In the genomic region with DNA sequence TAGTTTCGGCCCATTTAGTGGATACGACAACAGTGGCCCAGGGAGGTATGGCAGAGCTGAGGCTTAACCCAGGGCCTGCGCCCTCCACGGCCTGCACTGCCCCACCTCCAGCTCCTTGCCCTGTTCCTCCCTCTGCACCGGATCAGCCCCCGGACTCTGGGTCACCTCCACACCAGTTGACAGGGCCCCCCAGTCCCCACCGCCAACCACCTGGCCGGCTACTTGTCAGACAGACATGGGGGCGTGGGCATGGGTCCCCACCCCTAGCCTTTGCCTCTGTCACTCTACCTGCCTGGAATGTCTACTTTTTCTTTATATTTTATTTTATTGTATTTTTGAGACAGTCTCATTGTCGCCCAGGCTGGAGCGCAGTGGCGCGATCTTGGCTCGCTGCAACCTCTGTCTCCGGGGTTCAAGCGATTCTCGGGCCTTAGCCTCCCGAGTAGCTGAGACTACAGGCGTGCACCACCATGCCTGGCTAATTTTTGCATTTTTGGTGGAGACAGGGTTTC, we compare ENCODE assay signal across 8 cellular contexts. TPM values are rescaled to one million over a fixed set of nuclear protein-coding genes. Genes with fewer than 3 reads are reported as not detected.
DNase-seq lines count a peak whose midpoint lies in the region; ATAC-seq, FAIRE-seq and TF ChIP-seq lines count a peak whose summit lies in the region.

No MANE protein-coding gene starts in this region.

- H3K36me3 ChIP-seq in HUES64 (ENCODE audit: insufficient read depth, low read length), result peaks cover 20% of the 10 kb centered on the region
- peaks cover 14 to 19% of the 10 kb centered on the region in 2 donors for H3K36me3 ChIP-seq in ascending aorta
- peaks cover 15% of the 10 kb centered on the region in 2 experiments for H3K36me3 ChIP-seq in keratinocyte (ENCODE audit: control insufficient read depth in 2 of 2, extremely low read depth in 1 of 2, insufficient read depth in 2 of 2, low read length in 2 of 2)

- peak overlapping the region; percentile 93 for H3K4me2 ChIP-seq in keratinocyte (ENCODE audit: control insufficient read depth, extremely low read depth, insufficient read depth, low read depth, low read length)

- no peak overlapping the region for H2AFZ ChIP-seq in keratinocyte (ENCODE audit: control insufficient read depth, low read length)

- ATAC-seq in stimulated activated naive B cell treated with anti-CD40 and anti-IgM and Interleukin-4, amounts not matched to agents 10 μg/mL and 1 μg/mL and 100 μg/mL, for 72 hours (replicated peaks), result no peak
- no peak for ATAC-seq in HG03025 (IDR thresholded peaks at IDR 0.05; ENCODE audit: low FRiP score, unreplicated experiment)
- no peak for ATAC-seq in HG03520 (IDR thresholded peaks at IDR 0.05; ENCODE audit: unreplicated experiment)
- no peak for ATAC-seq in HG03378 (IDR thresholded peaks at IDR 0.05; ENCODE audit: unreplicated experiment)

- peaks cover 17% of the 10 kb centered on the region for H4K20me1 ChIP-seq in keratinocyte (ENCODE audit: control insufficient read depth, extremely low read depth, insufficient read depth, low read length)

- H3K79me2 ChIP-seq in keratinocyte (ENCODE audit: control insufficient read depth, insufficient read depth, low read length), result peaks cover 19% of the 10 kb centered on the region

- H3K36me3 Mint-ChIP-seq in stimulated activated naive B cell treated with anti-CD40 and anti-IgM and Interleukin-4, amounts not matched to agents 10 μg/mL and 1 μg/mL and 100 μg/mL, for 72 hours, result peaks cover 30 to 35% of the 10 kb centered on the region in 2 donors

- DNase-seq in ascending aorta (ENCODE audit: low spot score in 2 of 2) (no peak), keratinocyte (ENCODE audit: low read depth, low spot score) (no peak), hypothalamus (lab: John Stamatoyannopoulos, UW) (no peak)
- DNase-seq in stimulated activated naive B cell treated with anti-CD40 and anti-IgM and Interleukin-4, amounts not matched to agents 10 μg/mL and 1 μg/mL and 100 μg/mL, for 72 hours, result no peak

- TF ChIP-seq CTCF in ascending aorta (IDR thresholded peaks at IDR 0.05), result no peak
- no peak for TF ChIP-seq CTCF in keratinocyte (optimal IDR thresholded peaks at IDR 0.05 in 1 of 3, IDR thresholded peaks at IDR 0.05 in 1 of 3, conservative IDR thresholded peaks at IDR 0.05 in 1 of 3; ENCODE audit: extremely low read depth in 1 of 3, insufficient read depth in 2 of 3, low read length in 3 of 3)

- H3K27me3 ChIP-seq in HUES64 (ENCODE audit: insufficient read depth, low read length) (peaks cover 27% of the 10 kb centered on the region), ascending aorta (no peaks in the 10 kb centered on the region), keratinocyte (ENCODE audit: control insufficient read depth, extremely low read depth, insufficient read depth, low read length) (no peaks in the 10 kb centered on the region)

- peak overlapping the region; percentile 99 for H3K27ac ChIP-seq in HUES64 (ENCODE audit: low read depth, low read length)
- peak overlapping the region; percentile 95 to 100 for H3K27ac ChIP-seq in ascending aorta
- peak overlapping the region; percentile 49 for H3K27ac ChIP-seq in keratinocyte (ENCODE audit: control insufficient read depth, insufficient read depth, low read length)

- H3K9me3 Mint-ChIP-seq in stimulated activated naive B cell treated with anti-CD40 and anti-IgM and Interleukin-4, amounts not matched to agents 10 μg/mL and 1 μg/mL and 100 μg/mL, for 72 hours, result no peaks in the 10 kb centered on the region

- H3K9me3 ChIP-seq in HUES64 (ENCODE audit: insufficient read depth, low read depth, low read length), result no peaks in the 10 kb centered on the region
- H3K9me3 ChIP-seq in ascending aorta, result no peaks in the 10 kb centered on the region
- H3K9me3 ChIP-seq in keratinocyte (ENCODE audit: control insufficient read depth, low read depth, low read length), result peaks cover 2% of the 10 kb centered on the region

- dilution Hi-C loops in keratinocyte (cut with MboI; ENCODE audit: extremely low pct_ligation_motif_present, low sequenced_read_pairs), result no loop called here

- no peak for FAIRE-seq in keratinocyte (lab: Jason Lieb, UNC)

- H3K4me3 ChIP-seq in HUES64 (ENCODE audit: low read length) (peak overlapping the region; percentile 98), ascending aorta (peak overlapping the region; percentile 81 to 96), keratinocyte (ENCODE audit: control insufficient read depth in 2 of 3, extremely low read depth in 1 of 3, insufficient read depth in 2 of 3, low read depth in 1 of 3, low read length in 3 of 3) (peak overlapping the region; percentile 51 to 71 (median 59))

- H3K27me3 Mint-ChIP-seq in stimulated activated naive B cell treated with anti-CD40 and anti-IgM and Interleukin-4, amounts not matched to agents 10 μg/mL and 1 μg/mL and 100 μg/mL, for 72 hours, result no peaks in the 10 kb centered on the region

- peak overlapping the region; percentile 99 for H3K27ac Mint-ChIP-seq in stimulated activated naive B cell treated with anti-CD40 and anti-IgM and Interleukin-4, amounts not matched to agents 10 μg/mL and 1 μg/mL and 100 μg/mL, for 72 hours

- WGBS in HUES64, result 59% methylated on average over 19 of the region's 19 CpGs

- intact Hi-C loops in ascending aorta (cut with DNase I), result loop anchor here (2.0 to 10.0 kb wide), 3 partner anchors 37 to 349 kb away; partner anchors contain the start of genes FAAP100 and P4HB

- H3K9ac ChIP-seq in HUES64 (ENCODE audit: low read depth, low read length) (peak overlapping the region; percentile 87), keratinocyte (ENCODE audit: control insufficient read depth, extremely low read depth, insufficient read depth, low read length) (peak overlapping the region; percentile 67)

- H3K4me1 ChIP-seq in HUES64 (ENCODE audit: insufficient read depth, low read length), result peaks cover 25% of the 10 kb centered on the region; the same call in 1 of the 2 replicates
- H3K4me1 ChIP-seq in ascending aorta, result peaks cover 14 to 35% of the 10 kb centered on the region in 2 donors
- peaks cover 14% of the 10 kb centered on the region for H3K4me1 ChIP-seq in keratinocyte (ENCODE audit: control insufficient read depth, extremely low read depth, insufficient read depth, low read length)

- H3K9me1 ChIP-seq in keratinocyte (ENCODE audit: control insufficient read depth, extremely low read depth, insufficient read depth, low read length), result no peaks in the 10 kb centered on the region

- peak overlapping the region; percentile 97 to 98 for H3K4me3 Mint-ChIP-seq in stimulated activated naive B cell treated with anti-CD40 and anti-IgM and Interleukin-4, amounts not matched to agents 10 μg/mL and 1 μg/mL and 100 μg/mL, for 72 hours

- peaks cover 30 to 58% of the 10 kb centered on the region in 2 donors for H3K4me1 Mint-ChIP-seq in stimulated activated naive B cell treated with anti-CD40 and anti-IgM and Interleukin-4, amounts not matched to agents 10 μg/mL and 1 μg/mL and 100 μg/mL, for 72 hours

RNA-seq across cellular contexts. Expression of gene ACTG1, which starts 3.0 kb away (rescaled TPM):
- polyA plus RNA-seq in HUES64 (2013, experiment 1 of 2), result 2,066 TPM
- 2,328 TPM for polyA plus RNA-seq in HUES64 (2013, experiment 2 of 2)
- 6,075 TPM for total RNA-seq in ascending aorta
- 1,003 to 6,215 TPM (median 1,867 TPM) in 3 replicates for polyA plus RNA-seq in keratinocyte
- 5,158 TPM for polyA plus RNA-seq in keratinocyte (2011; ENCODE audit: low read depth)
- polyA plus RNA-seq in keratinocyte (2011; cell fraction: cytosol; rRNA removed), result 3,252 and 7,102 TPM in 2 replicates
- polyA plus RNA-seq in keratinocyte (2011; cell fraction: nucleus; rRNA removed), result 2,825 and 3,350 TPM in 2 replicates
- 3,253 and 4,565 TPM in 2 replicates for polyA plus RNA-seq in keratinocyte (2012; ENCODE audit: low replicate concordance)
- 1,155 to 10,422 TPM (median 1,781 TPM) in 3 replicates for polyA minus RNA-seq in keratinocyte
- polyA minus RNA-seq in keratinocyte (2011; cell fraction: cytosol; rRNA and poly(A)+ RNA removed), result 2,831 TPM
- polyA minus RNA-seq in keratinocyte (2011; cell fraction: nucleus; rRNA and poly(A)+ RNA removed), result 951 and 1,249 TPM in 2 replicates

RNA-seq across cellular contexts. Expression of gene FSCN2, which starts 12.6 kb away (rescaled TPM):
- polyA plus RNA-seq in HUES64 (2013, experiment 1 of 2), result not detected
- polyA plus RNA-seq in HUES64 (2013, experiment 2 of 2), result not detected
- total RNA-seq in ascending aorta, result not detected
- not detected in 3 replicates for polyA plus RNA-seq in keratinocyte
- not detected for polyA plus RNA-seq in keratinocyte (2011; ENCODE audit: low read depth)
- not detected in 2 replicates for polyA plus RNA-seq in keratinocyte (2011; cell fraction: cytosol; rRNA removed)
- polyA plus RNA-seq in keratinocyte (2011; cell fraction: nucleus; rRNA removed), result 0.09 and 0.19 TPM in 2 replicates
- not detected in 2 replicates for polyA plus RNA-seq in keratinocyte (2012; ENCODE audit: low replicate concordance)
- not detected in 3 replicates for polyA minus RNA-seq in keratinocyte
- not detected for polyA minus RNA-seq in keratinocyte (2011; cell fraction: cytosol; rRNA and poly(A)+ RNA removed)
- polyA minus RNA-seq in keratinocyte (2011; cell fraction: nucleus; rRNA and poly(A)+ RNA removed), result 0.32 TPM in 1 of 2 replicates, not detected in the other

RNA-seq across cellular contexts. Expression of gene FAAP100, which starts 36.6 kb away (rescaled TPM):
- polyA plus RNA-seq in HUES64 (2013, experiment 1 of 2), result 22.5 TPM
- 20.7 TPM for polyA plus RNA-seq in HUES64 (2013, experiment 2 of 2)
- 75.6 TPM for total RNA-seq in ascending aorta
- polyA plus RNA-seq in keratinocyte, result 3.8 to 7.4 TPM (median 6.9 TPM) in 3 replicates
- 2.7 TPM for polyA plus RNA-seq in keratinocyte (2011; ENCODE audit: low read depth)
- 3.7 and 9.0 TPM in 2 replicates for polyA plus RNA-seq in keratinocyte (2011; cell fraction: cytosol; rRNA removed)
- polyA plus RNA-seq in keratinocyte (2011; cell fraction: nucleus; rRNA removed), result 13.2 and 18.1 TPM in 2 replicates
- 8.1 and 11.7 TPM in 2 replicates for polyA plus RNA-seq in keratinocyte (2012; ENCODE audit: low replicate concordance)
- polyA minus RNA-seq in keratinocyte, result 6.2 to 11.1 TPM (median 10.2 TPM) in 3 replicates
- polyA minus RNA-seq in keratinocyte (2011; cell fraction: cytosol; rRNA and poly(A)+ RNA removed), result 16.1 TPM
- 14.0 and 14.1 TPM in 2 replicates for polyA minus RNA-seq in keratinocyte (2011; cell fraction: nucleus; rRNA and poly(A)+ RNA removed)

Comparison
In these comparisons a context has a peak if more than half of its experiments do, and no peak if none do; other contexts are left out.
1. H3K27ac ChIP-seq: peak in every context shown above with its lines; median percentile 99 in HUES64; 98 in ascending aorta; 49 in keratinocyte.